ENCODE assay signal across 16 cellular contexts in genomic region chr10:96890172-96890513, GRCh38. TPM values are rescaled to one million over a fixed set of nuclear protein-coding genes. Genes with fewer than 3 reads are reported as not detected.
A peak's percentile ranks its signal among the peaks of the same experiment; 100 is the strongest.
DNase-seq lines count a peak whose midpoint lies in the region; ATAC-seq and TF ChIP-seq lines count a peak whose summit lies in the region.
"Had no signal": no experiment of that assay in that cellular context is flagged by ENCODE, and none has a peak within 500 bp of the region (broad histone marks: within the 10 kb centered on the region; RNA-seq: fewer than 3 reads in every experiment).

No MANE protein-coding gene starts in this region.

- DNase-seq in CD14-positive monocyte (ENCODE audit: low spot score) = no peak
- DNase-seq in Kasumi-1 (lab: John Stamatoyannopoulos, UW) = peak; percentile 30 to 57
- peak in 3 of 4 donors; percentile 31 to 55 (median 45) for DNase-seq in body of pancreas
- DNase-seq in right lobe of liver = no peak
- no peak for DNase-seq in heart right ventricle
- no peak for DNase-seq in EL
- DNase-seq: activated CD4-positive, CD25-positive, alpha-beta regulatory T cell treated with anti-CD3 and anti-CD28 coated beads, Interleukin-2, amount 50 U/mL, for 72 hours; activated naive CD8-positive, alpha-beta T cell treated with anti-CD3 and anti-CD28 coated beads, Interleukin-2, amount 10 ng/mL, durations not matched to agents 7 days and 5 days; hypothalamus; NCI-H1092 treated with DMSO at 0.1 percent for 48 hours; Peyer's patch; T-cell had no signal

- peaks cover 12% of the 10 kb centered on the region for H3K4me1 Mint-ChIP-seq in CD14-positive monocyte

- H3K4me3 ChIP-seq in body of pancreas = no peak overlapping the region
- H3K4me3 ChIP-seq in right lobe of liver = no peak overlapping the region
- no peak overlapping the region for H3K4me3 ChIP-seq in heart right ventricle
- H3K4me3 ChIP-seq: lung, Peyer's patch had no signal

- TF ChIP-seq POLR2A in body of pancreas (IDR thresholded peaks at IDR 0.05) = no peak
- no peak for TF ChIP-seq POLR2A in right lobe of liver (IDR thresholded peaks at IDR 0.05)

- ATAC-seq in body of pancreas (peak; percentile 77), right lobe of liver (peak in 3 of 4 donors; percentile 34 to 57 (median 49)), HG03039 (IDR thresholded peaks at IDR 0.05; ENCODE audit: unreplicated experiment) (no peak), heart right ventricle (no peak), HG02571 (IDR thresholded peaks at IDR 0.05; ENCODE audit: unreplicated experiment) (no peak)
- ATAC-seq: T-cell had no signal

- H3K27ac ChIP-seq in body of pancreas = peak overlapping the region; percentile 68 to 92 (median 84)
- H3K27ac ChIP-seq in right lobe of liver = no peak overlapping the region
- no peak overlapping the region for H3K27ac ChIP-seq in heart right ventricle
- H3K27ac ChIP-seq: Peyer's patch had no signal

- H3K4me3 Mint-ChIP-seq in CD14-positive monocyte = peak overlapping the region in 1 of 2 donors; percentile 35
- H3K4me3 Mint-ChIP-seq: activated naive CD8-positive, alpha-beta T cell treated with anti-CD3 and anti-CD28 coated beads, Interleukin-2, amount 10 ng/mL, durations not matched to agents 7 days and 5 days; central memory CD8-positive, alpha-beta T cell; T-cell had no signal

- peaks cover 24% of the 10 kb centered on the region for H3K4me1 ChIP-seq in body of pancreas
- peaks cover 0 to 16% (median 7%) of the 10 kb centered on the region in 4 donors for H3K4me1 ChIP-seq in right lobe of liver
- peaks cover 0 to 16% (median 1%) of the 10 kb centered on the region in 9 donors for H3K4me1 ChIP-seq in heart right ventricle

- TF ChIP-seq CTCF in CD14-positive monocyte (IDR thresholded peaks at IDR 0.05) = no peak
- TF ChIP-seq CTCF in body of pancreas (IDR thresholded peaks at IDR 0.05) = no peak
- no peak for TF ChIP-seq CTCF in right lobe of liver (IDR thresholded peaks at IDR 0.05)
- no peak for TF ChIP-seq CTCF in heart right ventricle (IDR thresholded peaks at IDR 0.05)

- no peaks in the 10 kb centered on the region for H3K9me3 ChIP-seq in body of pancreas
- no peaks in the 10 kb centered on the region for H3K9me3 ChIP-seq in right lobe of liver
- peaks cover 0 to 21% (median 11%) of the 10 kb centered on the region in 11 donors for H3K9me3 ChIP-seq in heart right ventricle
- H3K9me3 ChIP-seq: Peyer's patch had no signal

- peak overlapping the region; percentile 30 to 83 (median 68) for H3K27ac Mint-ChIP-seq in CD14-positive monocyte
- H3K27ac Mint-ChIP-seq: activated naive CD8-positive, alpha-beta T cell treated with anti-CD3 and anti-CD28 coated beads, Interleukin-2, amount 10 ng/mL, durations not matched to agents 7 days and 5 days; T-cell had no signal

- H3K36me3 Mint-ChIP-seq in CD14-positive monocyte = peaks cover 23 to 40% of the 10 kb centered on the region in 2 donors

- no peaks in the 10 kb centered on the region for H3K27me3 Mint-ChIP-seq in CD14-positive monocyte (ENCODE audit: low read depth in 3 of 3)
- H3K27me3 Mint-ChIP-seq: activated naive CD8-positive, alpha-beta T cell treated with anti-CD3 and anti-CD28 coated beads, Interleukin-2, amount 10 ng/mL, durations not matched to agents 7 days and 5 days; central memory CD8-positive, alpha-beta T cell; T-cell had no signal

- no peaks in the 10 kb centered on the region for H3K36me3 ChIP-seq in body of pancreas (replicated peaks in 1 of 2; ENCODE audit: insufficient read depth in 1 of 2, low read depth in 2 of 2)
- H3K36me3 ChIP-seq in right lobe of liver = no peaks in the 10 kb centered on the region
- peaks cover 0 to 19% (median 0%) of the 10 kb centered on the region in 9 donors for H3K36me3 ChIP-seq in heart right ventricle

- WGBS in body of pancreas, 2 donors = 40 to 48% methylated on average over 1 of the region's 1 CpG
- WGBS in right lobe of liver (ENCODE audit: insufficient coverage, low coverage, low lambda C conversion rate, missing lambda C conversion rate) = 40% methylated on average over 1 of the region's 1 CpG
- WGBS in heart right ventricle, 2 donors = 96 to 100% methylated on average over 1 of the region's 1 CpG

- intact Hi-C loops in CD14-positive monocyte (cut with micrococcal nuclease) (no loop called here), body of pancreas (cut with DNase I) (no loop called here), right lobe of liver (cut with DNase I) (no loop called here), heart right ventricle (cut with DNase I) (no loop called here)

- H3K27me3 ChIP-seq in body of pancreas (no peaks in the 10 kb centered on the region), right lobe of liver (no peaks in the 10 kb centered on the region), heart right ventricle (no peaks in the 10 kb centered on the region)
- H3K27me3 ChIP-seq: Peyer's patch had no signal

- peaks cover 0 to 8% (median 0%) of the 10 kb centered on the region in 7 donors for H3K9me3 Mint-ChIP-seq in CD14-positive monocyte
- H3K9me3 Mint-ChIP-seq: central memory CD8-positive, alpha-beta T cell had no signal

RNA-seq across cellular contexts. Expression of gene LCOR, which starts 58.0 kb away (rescaled TPM):
- polyA plus RNA-seq in CD14-positive monocyte (10 to 100 TPM in 1 of 2 donors, 1 to 10 TPM in 1; 10.0 to 11.8 TPM), heart right ventricle (1 to 10 TPM; 1.6 to 4.8 TPM)
- total RNA-seq in body of pancreas (10 to 100 TPM; 34.5 to 35.3 TPM), right lobe of liver (10 to 100 TPM in 5 of 6 experiments, 1 to 10 TPM in 1; 8.6 to 16.3 (median 12.9) TPM), heart right ventricle (10 to 100 TPM; 18.8 to 28.8 (median 24.3) TPM)

Comparison
In these comparisons a context has a peak if more than half of its experiments do, and no peak if none do; other contexts are left out.
1. DNase-seq: peak in Kasumi-1 (2 of 2) and body of pancreas (3 of 4); none in CD14-positive monocyte (single experiment), right lobe of liver (0 of 3), heart right ventricle (0 of 2) and EL (single experiment).
2. ATAC-seq: peak in body of pancreas (single experiment) and right lobe of liver (3 of 4); none in HG03039 (single experiment), heart right ventricle (0 of 8) and HG02571 (single experiment).
3. H3K27ac ChIP-seq: peak in body of pancreas (4 of 4); none in right lobe of liver (0 of 3) and heart right ventricle (0 of 10).